ENCODE assay signal across 8 cellular contexts in the genomic region with DNA sequence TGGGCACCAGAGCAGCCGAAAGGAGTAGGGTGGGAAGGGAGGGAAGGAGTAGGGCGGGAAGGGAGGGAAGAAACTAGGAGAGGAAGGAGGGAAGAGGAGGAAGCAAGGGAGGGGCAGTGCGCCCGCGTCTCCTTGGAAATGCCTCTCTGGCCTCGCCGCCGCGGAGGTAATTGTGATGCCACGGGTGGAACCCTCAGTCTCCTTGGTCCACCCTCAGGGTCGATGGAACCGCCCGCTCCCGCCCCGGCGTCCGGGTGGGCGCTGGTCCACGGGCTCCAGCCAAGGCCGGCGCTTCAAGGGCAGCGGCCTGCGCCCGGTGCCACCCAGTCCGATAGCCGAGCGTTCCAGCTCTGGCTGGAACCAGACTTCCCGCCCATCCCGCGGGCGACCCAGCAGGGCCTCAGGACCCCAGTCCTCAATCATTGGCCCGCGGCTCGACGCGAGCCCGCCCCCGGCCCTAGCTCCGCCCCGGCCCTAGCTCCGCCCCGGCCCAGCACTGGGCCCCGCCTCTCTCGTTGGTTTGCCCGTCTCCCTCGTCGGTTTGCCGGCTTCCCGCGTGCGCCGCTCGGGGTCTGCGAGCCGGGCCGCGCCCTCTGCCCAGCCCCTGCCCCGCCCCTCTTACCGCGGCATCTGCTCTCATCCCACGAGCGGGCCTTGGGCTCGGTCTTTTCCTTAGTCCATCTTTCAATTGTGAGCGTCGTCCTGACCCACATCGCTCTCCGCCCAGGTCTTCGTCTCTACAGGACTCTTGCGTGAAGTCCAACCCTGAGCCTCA. TPM values are rescaled to one million over a fixed set of nuclear protein-coding genes. Genes with fewer than 3 reads are reported as not detected.
A peak's percentile ranks its signal among the peaks of the same experiment; 100 is the strongest.
DNase-seq lines count a peak whose midpoint lies in the region; ATAC-seq, FAIRE-seq and TF ChIP-seq lines count a peak whose summit lies in the region.

No MANE protein-coding gene starts in this region.

- H3K4me1 Mint-ChIP-seq in immature natural killer cell: peaks cover 17 to 23% of the 10 kb centered on the region in 2 donors

- peaks cover 10% of the 10 kb centered on the region for H3K36me3 ChIP-seq in bronchial epithelial cell (ENCODE audit: control insufficient read depth, insufficient read depth, low read length)
- no peaks in the 10 kb centered on the region for H3K36me3 ChIP-seq in smooth muscle cell (ENCODE audit: low read depth)

- peaks cover 7% of the 10 kb centered on the region for H3K79me2 ChIP-seq in smooth muscle cell (ENCODE audit: low read depth)

- H3K27me3 ChIP-seq in bronchial epithelial cell (ENCODE audit: control insufficient read depth, insufficient read depth, low read length) (no peaks in the 10 kb centered on the region), smooth muscle cell (ENCODE audit: low read depth) (no peaks in the 10 kb centered on the region)

- H3K27ac ChIP-seq in smooth muscle cell (ENCODE audit: low read depth): peak overlapping the region; percentile 81

- no peak for FAIRE-seq in bronchial epithelial cell (lab: Jason Lieb, UNC)

- H3K4me1 ChIP-seq in smooth muscle cell (ENCODE audit: low read depth): peaks cover 13% of the 10 kb centered on the region

- peak; percentile 100 for DNase-seq in 8988T
- peak; percentile 74 for DNase-seq in NCI-H2196 (lab: John Stamatoyannopoulos, UW; ENCODE audit: unreplicated experiment)
- DNase-seq in bronchial epithelial cell (ENCODE audit: low read depth): peak; percentile 59
- DNase-seq in immature natural killer cell: peak; percentile 83 to 85 (median 84)
- DNase-seq in smooth muscle cell (lab: John Stamatoyannopoulos, UW; ENCODE audit: unreplicated experiment): peak; percentile 87

- peak overlapping the region; percentile 96 for H3K4me2 ChIP-seq in smooth muscle cell

- peaks cover 0 to 7% (median 0%) of the 10 kb centered on the region in 3 donors for H3K36me3 Mint-ChIP-seq in immature natural killer cell

- 0% methylated on average over 48 of the region's 69 CpGs for WGBS in smooth muscle cell (ENCODE audit: low lambda C conversion rate)

- H3K27ac Mint-ChIP-seq in immature natural killer cell: peak overlapping the region; percentile 17 to 89 (median 84)

- no peaks in the 10 kb centered on the region for H3K9me3 Mint-ChIP-seq in immature natural killer cell

- H2AFZ ChIP-seq in smooth muscle cell (ENCODE audit: low read depth): no peak overlapping the region

- no peaks in the 10 kb centered on the region for H3K9me3 ChIP-seq in smooth muscle cell (replicated peaks; ENCODE audit: low read depth)

- peak; percentile 64 for ATAC-seq in GM18520 (IDR thresholded peaks at IDR 0.05; ENCODE audit: unreplicated experiment)
- ATAC-seq in HG03066 (IDR thresholded peaks at IDR 0.05; ENCODE audit: low read depth, unreplicated experiment): peak; percentile 71

- peaks cover 2 to 12% (median 6%) of the 10 kb centered on the region in 3 donors for H3K27me3 Mint-ChIP-seq in immature natural killer cell (ENCODE audit: low read depth in 3 of 3)

- H3K4me3 Mint-ChIP-seq in immature natural killer cell: peak overlapping the region; percentile 85 to 95 (median 89)

- H3K4me3 ChIP-seq in WI38 (ENCODE audit: low read depth, low read length) (peak overlapping the region; percentile 59), bronchial epithelial cell (ENCODE audit: low read depth, low read length) (peak overlapping the region; percentile 70), smooth muscle cell (peak overlapping the region; percentile 66)

- TF ChIP-seq CTCF in WI38 (IDR thresholded peaks at IDR 0.05; ENCODE audit: low read depth, low read length) (no peak), bronchial epithelial cell (IDR thresholded peaks at IDR 0.05; ENCODE audit: insufficient read depth, low read length, severe bottlenecking) (no peak), smooth muscle cell (IDR thresholded peaks at IDR 0.05; ENCODE audit: borderline replicate concordance, insufficient read depth, poor library complexity, severe bottlenecking) (no peak)

- H3F3A ChIP-seq in smooth muscle cell (ENCODE audit: low read depth): peaks cover 29% of the 10 kb centered on the region

- peak overlapping the region; percentile 63 for H3K9ac ChIP-seq in smooth muscle cell (ENCODE audit: low read depth)

- peaks cover 18% of the 10 kb centered on the region for H4K20me1 ChIP-seq in smooth muscle cell (ENCODE audit: low read depth)

RNA-seq across cellular contexts. Expression of a gene that starts 0.6 kb away (rescaled TPM):
- total RNA-seq in bronchial epithelial cell (0.26 and 0.64 TPM in 2 replicates), smooth muscle cell (1.9 and 3.0 TPM in 2 replicates)
- polyA plus RNA-seq in immature natural killer cell (1 to 10 TPM in 1 of 3 donors, under 1 TPM in 2; 0.59 to 1.8 (median 0.60) TPM), smooth muscle cell (1.8 and 3.0 TPM in 2 replicates)

RNA-seq across cellular contexts. Expression of a gene that starts 6.5 kb away (rescaled TPM):
- 42.5 and 68.7 TPM in 2 replicates for total RNA-seq in bronchial epithelial cell
- polyA plus RNA-seq in immature natural killer cell: 1 to 10 TPM; 2.3 to 6.1 (median 5.3) TPM
- 141 and 208 TPM in 2 replicates for total RNA-seq in smooth muscle cell
- 256 and 289 TPM in 2 replicates for polyA plus RNA-seq in smooth muscle cell

RNA-seq across cellular contexts. Expression of a gene that starts 8.7 kb away (rescaled TPM):
- total RNA-seq in bronchial epithelial cell (928 and 1,097 TPM in 2 replicates), smooth muscle cell (626 and 629 TPM in 2 replicates)
- polyA plus RNA-seq in immature natural killer cell (1,000 to 10,000 TPM; 2,545 to 3,232 (median 2,896) TPM), smooth muscle cell (1,149 and 1,234 TPM in 2 replicates)

RNA-seq across cellular contexts. Expression of a gene that starts 14.9 kb away (rescaled TPM):
- total RNA-seq in bronchial epithelial cell (6.5 and 7.4 TPM in 2 replicates), smooth muscle cell (14.7 and 21.9 TPM in 2 replicates)
- polyA plus RNA-seq in immature natural killer cell (not detected), smooth muscle cell (11.2 and 15.6 TPM in 2 replicates)

RNA-seq across cellular contexts. Expression of a gene that starts 17.5 kb away (rescaled TPM):
- total RNA-seq in bronchial epithelial cell (3.1 and 3.2 TPM in 2 replicates), smooth muscle cell (1.2 and 2.8 TPM in 2 replicates)
- polyA plus RNA-seq in immature natural killer cell (1 to 10 TPM; 1.7 to 4.2 (median 3.6) TPM), smooth muscle cell (4.6 TPM in 2 replicates)

Comparison
In these comparisons a context has a peak if more than half of its experiments do, and no peak if none do; other contexts are left out.
1. Peak in every context shown above with its lines: DNase-seq, ATAC-seq, H3K4me3 ChIP-seq and H3K27ac ChIP-seq.